ENCODE assay signal across 9 cellular contexts in the genomic region with DNA sequence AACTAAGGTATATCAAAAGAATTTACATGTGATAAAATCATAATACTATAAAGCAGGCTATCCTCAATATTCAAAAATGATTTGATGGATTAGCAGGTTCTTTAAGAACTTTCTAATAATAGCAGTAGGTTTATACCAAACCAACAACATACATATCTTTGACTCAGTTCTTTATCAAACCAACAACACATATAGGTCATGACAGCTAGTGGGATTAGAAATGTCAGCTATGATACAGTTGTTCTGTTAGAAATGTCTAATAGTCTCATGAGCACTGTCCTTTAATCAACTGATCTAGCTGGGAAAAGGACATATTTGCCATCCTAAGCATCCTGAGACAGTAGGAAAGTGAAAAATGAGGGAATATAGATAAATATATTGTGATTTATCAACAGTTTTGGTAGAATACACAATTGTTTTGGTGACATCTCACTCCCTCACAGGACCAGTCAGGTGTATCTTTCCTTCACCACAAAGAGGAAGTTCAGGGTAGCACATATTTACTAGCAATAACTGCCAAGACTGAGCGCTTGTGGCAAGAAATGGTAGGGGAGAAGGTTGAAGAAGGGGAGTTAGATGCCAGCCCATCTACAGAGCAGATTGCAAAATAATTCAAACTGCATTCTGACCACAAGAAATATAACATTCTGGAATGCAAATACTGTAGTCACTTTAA.
DNase-seq lines count a peak whose midpoint lies in the region; ATAC-seq and TF ChIP-seq lines count a peak whose summit lies in the region.
"Had no signal": no experiment of that assay in that cellular context is flagged by ENCODE, and none has a peak within 500 bp of the region (broad histone marks: within the 10 kb centered on the region; RNA-seq: fewer than 3 reads in every experiment).

No MANE protein-coding gene starts in this region.

- H3K4me2 ChIP-seq in PC-3 (ENCODE audit: low read length): no peak overlapping the region

- H3K4me1 Mint-ChIP-seq in naive B cell: peaks cover 60 to 99% (median 80%) of the 10 kb centered on the region in 3 donors

- TF ChIP-seq CTCF in NB4 (IDR thresholded peaks at IDR 0.05; ENCODE audit: low read depth, low read length) (no peak), PC-3 (conservative IDR thresholded peaks at IDR 0.05; ENCODE audit: low read depth, low read length) (no peak)

- no peaks in the 10 kb centered on the region for H3K9me3 ChIP-seq in PC-3 (ENCODE audit: low read length)

- H3K27me3 Mint-ChIP-seq in naive B cell: no peaks in the 10 kb centered on the region
- H3K27me3 Mint-ChIP-seq: brain had no signal

- H3K4me3 ChIP-seq in NB4 (ENCODE audit: low read depth, low read length) (no peak overlapping the region), PC-3 (ENCODE audit: low read length) (no peak overlapping the region)

- H3K79me2 ChIP-seq in PC-3 (ENCODE audit: low read length): no peaks in the 10 kb centered on the region

- no peak overlapping the region for H2AFZ ChIP-seq in PC-3 (ENCODE audit: low read length)

- H3K36me3 ChIP-seq in PC-3 (ENCODE audit: low read depth, low read length): peaks cover 17% of the 10 kb centered on the region

- peaks cover 0 to 7% of the 10 kb centered on the region in 2 donors for H3K36me3 Mint-ChIP-seq in naive B cell

- intact Hi-C loops in PC-3 (cut with micrococcal nuclease): no loop called here

- POLR2A ChIA-PET in PC-3 (lab: Charles Lee; ENCODE audit: unreplicated experiment): no interaction called here

- no peaks in the 10 kb centered on the region for H3K9me2 ChIP-seq in PC-3 (replicated peaks; ENCODE audit: low read length)

- H3K9me3 Mint-ChIP-seq in naive B cell: no peaks in the 10 kb centered on the region
- H3K9me3 Mint-ChIP-seq: brain had no signal

- H3K4me3 Mint-ChIP-seq in naive B cell: peak overlapping the region; percentile 16 to 87 (median 74)
- H3K4me3 Mint-ChIP-seq: brain had no signal

- no peaks in the 10 kb centered on the region for H3K27me3 ChIP-seq in PC-3 (ENCODE audit: low read length)

- ATAC-seq in GM18870 (IDR thresholded peaks at IDR 0.05; ENCODE audit: unreplicated experiment): peak; percentile 45
- peak; percentile 72 for ATAC-seq in HG02623 (IDR thresholded peaks at IDR 0.05; ENCODE audit: unreplicated experiment)
- ATAC-seq in naive B cell (ENCODE audit: low read depth in 2 of 2): peak; percentile 73 to 77
- ATAC-seq in PC-3: no peak

- BruUV-seq in PC-3 (replicated peaks; lab: Mats Ljungman, UMichigan): no TSS peak

- peaks cover 8% of the 10 kb centered on the region for H3F3A ChIP-seq in PC-3 (ENCODE audit: low read length, unreplicated experiment)

- no peaks in the 10 kb centered on the region for H4K20me1 ChIP-seq in PC-3 (ENCODE audit: low read length)

- TF ChIP-seq POLR2A in NB4 (IDR thresholded peaks at IDR 0.05; ENCODE audit: extremely low read depth, insufficient read length): no peak

- peaks cover 23% of the 10 kb centered on the region for H3K4me1 ChIP-seq in PC-3 (ENCODE audit: insufficient read depth, low read length)

- CTCF ChIA-PET in PC-3 (lab: Charles Lee): no interaction called here

- H3K27ac Mint-ChIP-seq in naive B cell: peak overlapping the region; percentile 97 to 99 (median 98)

- H3K27ac ChIP-seq in PC-3 (ENCODE audit: low read length): no peak overlapping the region

- H3K9ac ChIP-seq in PC-3 (ENCODE audit: low read length): no peak overlapping the region

- DNase-seq in NB4 (ENCODE audit: low read depth) (peak; percentile 85), naive B cell (peak; percentile 82), NCI-H128 (lab: John Stamatoyannopoulos, UW; ENCODE audit: unreplicated experiment) (no peak), NCI-H1417 treated with DMSO at 0.1 percent for 48 hours (lab: John Stamatoyannopoulos, UW) (no peak), PC-3 (no peak)
- no peak for DNase-seq in activated CD4-positive, CD25-positive, alpha-beta regulatory T cell treated with anti-CD3 and anti-CD28 coated beads, Interleukin-2, amount 50 U/mL, for 72 hours

Comparison
In these comparisons a context has a peak if more than half of its experiments do, and no peak if none do; other contexts are left out.
1. DNase-seq: peak in NB4 (single experiment) and naive B cell (single experiment); none in NCI-H128 (single experiment), NCI-H1417 treated with DMSO at 0.1 percent for 48 hours (single experiment), PC-3 (single experiment) and activated CD4-positive, CD25-positive, alpha-beta regulatory T cell treated with anti-CD3 and anti-CD28 coated beads, Interleukin-2, amount 50 U/mL, for 72 hours (single experiment).